In genomic region chr11:74478877-74479276, GRCh38 we compare ENCODE assay signal across 35 cellular contexts. TPM values are rescaled to one million over a fixed set of nuclear protein-coding genes. Genes with fewer than 3 reads are reported as not detected.
"Had no signal": no experiment of that assay in that cellular context is flagged by ENCODE, and none has a peak within 500 bp of the region (broad histone marks: within the 10 kb centered on the region; RNA-seq: fewer than 3 reads in every experiment).

No MANE protein-coding gene starts in this region.

- H3K27ac Mint-ChIP-seq: activated B cell treated with CpG ODN at 0.5 μM for 24 hours; activated CD4-positive, alpha-beta memory T cell treated with anti-CD3 and anti-CD28 coated beads for 36 hours; activated CD4-positive, alpha-beta T cell treated with anti-CD3 and anti-CD28 coated beads, Interleukin-2, amount 10 ng/mL, durations not matched to agents 24 days and 14 days; activated CD8-positive, alpha-beta T cell treated with anti-CD3 and anti-CD28 coated beads for 36 hours; activated naive CD4-positive, alpha-beta T cell treated with anti-CD3 and anti-CD28 coated beads for 36 hours; activated naive CD4-positive, alpha-beta T cell treated with anti-CD3 and anti-CD28 coated beads, Interleukin-2, amount 50 U/mL, for 72 hours; activated naive CD8-positive, alpha-beta T cell treated with anti-CD3 and anti-CD28 coated beads for 36 hours; activated T-cell treated with anti-CD3 and anti-CD28 coated beads, Interleukin-2, amount 50 U/mL, for 72 hours; activated T-helper 1 cell treated with anti-CD3 and anti-CD28 coated beads, Interleukin-12 subunit alpha, Interleukin-12 subunit beta, Interleukin-2, Interleukin-4 antibody, amounts not matched to agents 30 ng/mL and 10 ng/mL and 1 ng/mL, durations not matched to agents 14 hours and 24 hours and 36 hours; activated T-helper 17 cell treated with anti-CD3 and anti-CD28 coated beads, Interleukin-2, amount 50 U/mL, for 72 hours; brain; T-helper 1 cell treated with Interleukin-12 subunit alpha and Interleukin-12 subunit beta and Interleukin-4 antibody, amounts not matched to agents 30 μg/mL and 1 μg/mL, for 36 hours; T-helper 2 cell treated with Interferon-gamma antibody and Interleukin-4, amounts not matched to agents 5 μg/mL and 100 μg/mL, for 36 hours had no signal

- H3K27ac ChIP-seq: adrenal gland, cardiac muscle cell, VCaP had no signal

- H3K4me3 ChIP-seq: adrenal gland, cardiac muscle cell had no signal

- H3K4me1 Mint-ChIP-seq: activated B cell treated with CpG ODN at 0.5 μM for 24 hours; activated CD4-positive, alpha-beta T cell treated with anti-CD3 and anti-CD28 coated beads, Interleukin-2, amount 10 ng/mL, durations not matched to agents 24 days and 14 days; activated naive CD8-positive, alpha-beta T cell treated with anti-CD3 and anti-CD28 coated beads for 36 hours; activated T-helper 17 cell treated with anti-CD3 and anti-CD28 coated beads, Interleukin-2, amount 50 U/mL, for 72 hours; brain; central memory CD8-positive, alpha-beta T cell had no signal

- H3K9me3 ChIP-seq: adrenal gland had no signal

- H3K27me3 ChIP-seq: adrenal gland, cardiac muscle cell had no signal

- H3K9me3 Mint-ChIP-seq: activated B cell treated with CpG ODN at 0.5 μM for 24 hours; activated CD4-positive, alpha-beta memory T cell treated with anti-CD3 and anti-CD28 coated beads for 36 hours; activated CD4-positive, alpha-beta T cell treated with anti-CD3 and anti-CD28 coated beads, Interleukin-2, amount 10 ng/mL, durations not matched to agents 24 days and 14 days; activated CD8-positive, alpha-beta T cell treated with anti-CD3 and anti-CD28 coated beads for 36 hours; activated naive CD4-positive, alpha-beta T cell treated with anti-CD3 and anti-CD28 coated beads for 36 hours; activated naive CD4-positive, alpha-beta T cell treated with anti-CD3 and anti-CD28 coated beads, Interleukin-2, amount 50 U/mL, for 72 hours; activated naive CD8-positive, alpha-beta T cell treated with anti-CD3 and anti-CD28 coated beads for 36 hours; activated T-cell treated with anti-CD3 and anti-CD28 coated beads, Interleukin-2, amount 50 U/mL, for 4 hours; activated T-cell treated with anti-CD3 and anti-CD28 coated beads, Interleukin-2, amount 50 U/mL, for 72 hours; activated T-helper 1 cell treated with anti-CD3 and anti-CD28 coated beads, Interleukin-12 subunit alpha, Interleukin-12 subunit beta, Interleukin-2, Interleukin-4 antibody, amounts not matched to agents 30 ng/mL and 10 ng/mL and 1 ng/mL, durations not matched to agents 14 hours and 24 hours and 36 hours; activated T-helper 17 cell treated with anti-CD3 and anti-CD28 coated beads, Interleukin-2, amount 50 U/mL, for 72 hours; central memory CD8-positive, alpha-beta T cell; T-helper 1 cell treated with Interleukin-12 subunit alpha and Interleukin-12 subunit beta and Interleukin-4 antibody, amounts not matched to agents 30 μg/mL and 1 μg/mL, for 36 hours; T-helper 2 cell treated with Interferon-gamma antibody and Interleukin-4, amounts not matched to agents 5 μg/mL and 100 μg/mL, for 36 hours had no signal

- H3K4me3 Mint-ChIP-seq: activated B cell treated with CpG ODN at 0.5 μM for 24 hours; activated CD4-positive, alpha-beta memory T cell treated with anti-CD3 and anti-CD28 coated beads for 36 hours; activated CD4-positive, alpha-beta T cell treated with anti-CD3 and anti-CD28 coated beads, Interleukin-2, amount 10 ng/mL, durations not matched to agents 24 days and 14 days; activated CD8-positive, alpha-beta T cell treated with anti-CD3 and anti-CD28 coated beads for 36 hours; activated naive CD4-positive, alpha-beta T cell treated with anti-CD3 and anti-CD28 coated beads for 36 hours; activated naive CD8-positive, alpha-beta T cell treated with anti-CD3 and anti-CD28 coated beads for 36 hours; activated T-cell treated with anti-CD3 and anti-CD28 coated beads, Interleukin-2, amount 50 U/mL, for 4 hours; activated T-cell treated with anti-CD3 and anti-CD28 coated beads, Interleukin-2, amount 50 U/mL, for 72 hours; activated T-helper 1 cell treated with anti-CD3 and anti-CD28 coated beads, Interleukin-12 subunit alpha, Interleukin-12 subunit beta, Interleukin-2, Interleukin-4 antibody, amounts not matched to agents 30 ng/mL and 10 ng/mL and 1 ng/mL, durations not matched to agents 14 hours and 24 hours and 36 hours; activated T-helper 17 cell treated with anti-CD3 and anti-CD28 coated beads, Interleukin-2, amount 50 U/mL, for 72 hours; brain; central memory CD8-positive, alpha-beta T cell; T-helper 1 cell treated with Interleukin-12 subunit alpha and Interleukin-12 subunit beta and Interleukin-4 antibody, amounts not matched to agents 30 μg/mL and 1 μg/mL, for 36 hours; T-helper 2 cell treated with Interferon-gamma antibody and Interleukin-4, amounts not matched to agents 5 μg/mL and 100 μg/mL, for 36 hours had no signal

- DNase-seq: activated B cell treated with CpG ODN at 0.5 μM for 24 hours; activated CD4-positive, alpha-beta memory T cell treated with anti-CD3 and anti-CD28 coated beads for 36 hours; activated CD4-positive, alpha-beta T cell treated with anti-CD3 and anti-CD28 coated beads for 4 hours; activated CD4-positive, alpha-beta T cell treated with anti-CD3 and anti-CD28 coated beads, Interleukin-2, amount 10 ng/mL, durations not matched to agents 24 days and 14 days; activated CD4-positive, alpha-beta T cell treated with anti-CD3 and anti-CD28 coated beads, Interleukin-2, amount 50 U/mL, for 1 hour; activated CD4-positive, alpha-beta T cell treated with anti-CD3 and anti-CD28 coated beads, Interleukin-2, amount 50 U/mL, for 4 hours; activated CD4-positive, CD25-positive, alpha-beta regulatory T cell treated with anti-CD3 and anti-CD28 coated beads, Interleukin-2, amount 50 U/mL, for 72 hours; activated CD8-positive, alpha-beta memory T cell treated with anti-CD3 and anti-CD28 coated beads, Interleukin-2, amount 50 U/mL, for 4 hours; activated CD8-positive, alpha-beta T cell treated with anti-CD3 and anti-CD28 coated beads for 36 hours; activated effector memory CD4-positive, alpha-beta T cell treated with anti-CD3 and anti-CD28 coated beads, Interleukin-2, amount 50 U/mL, for 16 hours; activated gamma-delta T cell treated with Interleukin-2 at 50 U/mL for 16 hours; activated naive CD4-positive, alpha-beta T cell; activated naive CD4-positive, alpha-beta T cell treated with anti-CD3 and anti-CD28 coated beads for 36 hours; activated naive CD4-positive, alpha-beta T cell treated with anti-CD3 and anti-CD28 coated beads, Interleukin-2, amount 50 U/mL, for 16 hours; activated naive CD8-positive, alpha-beta T cell treated with anti-CD3 and anti-CD28 coated beads for 36 hours; activated T-cell treated with anti-CD3 and anti-CD28 coated beads for 4 hours; activated T-cell treated with anti-CD3 and anti-CD28 coated beads, Interleukin-2, amount 50 U/mL, for 1 hour; activated T-cell treated with anti-CD3 and anti-CD28 coated beads, Interleukin-2, amount 50 U/mL, for 4 hours; activated T-cell treated with anti-CD3 and anti-CD28 coated beads, Interleukin-2, amount 50 U/mL, for 72 hours; amniotic stem cell; caudate nucleus; cerebellar nuclear complex; T-helper 2 cell; T-helper 9 cell had no signal

- ATAC-seq: activated CD8-positive, alpha-beta T cell treated with anti-CD3 and anti-CD28 coated beads for 36 hours; activated naive CD4-positive, alpha-beta T cell treated with anti-CD3 and anti-CD28 coated beads, Interleukin-2, amount 50 U/mL, for 72 hours; activated T-cell treated with anti-CD3 and anti-CD28 coated beads, Interleukin-2, amount 50 U/mL, for 4 hours; activated T-cell treated with anti-CD3 and anti-CD28 coated beads, Interleukin-2, amount 50 U/mL, for 72 hours; activated T-helper 17 cell treated with anti-CD3 and anti-CD28 coated beads, Interleukin-2, amount 50 U/mL, for 72 hours had no signal

- H3K36me3 ChIP-seq: adrenal gland, cardiac muscle cell had no signal

- H3K27me3 Mint-ChIP-seq: activated B cell treated with CpG ODN at 0.5 μM for 24 hours; activated CD4-positive, alpha-beta memory T cell treated with anti-CD3 and anti-CD28 coated beads for 36 hours; activated naive CD8-positive, alpha-beta T cell treated with anti-CD3 and anti-CD28 coated beads for 36 hours; activated T-helper 17 cell treated with anti-CD3 and anti-CD28 coated beads, Interleukin-2, amount 50 U/mL, for 72 hours; central memory CD8-positive, alpha-beta T cell had no signal

- H3K4me1 ChIP-seq: adrenal gland had no signal

- H3K36me3 Mint-ChIP-seq: activated CD4-positive, alpha-beta memory T cell treated with anti-CD3 and anti-CD28 coated beads for 36 hours; activated naive CD4-positive, alpha-beta T cell treated with anti-CD3 and anti-CD28 coated beads, Interleukin-2, amount 50 U/mL, for 72 hours; activated naive CD8-positive, alpha-beta T cell treated with anti-CD3 and anti-CD28 coated beads for 36 hours; brain had no signal

RNA-seq across cellular contexts. Expression of gene KCNE3, which starts 11.5 kb away (rescaled TPM):
- total RNA-seq: activated B cell treated with CpG ODN at 0.5 μM for 24 hours; activated CD4-positive, alpha-beta memory T cell treated with anti-CD3 and anti-CD28 coated beads for 36 hours; activated CD4-positive, alpha-beta T cell treated with anti-CD3 and anti-CD28 coated beads, Interleukin-2, amount 10 ng/mL, durations not matched to agents 24 days and 14 days; activated CD8-positive, alpha-beta memory T cell treated with anti-CD3 and anti-CD28 coated beads for 36 hours; activated CD8-positive, alpha-beta T cell treated with anti-CD3 and anti-CD28 coated beads for 36 hours; activated naive CD4-positive, alpha-beta T cell treated with anti-CD3 and anti-CD28 coated beads for 36 hours; activated naive CD4-positive, alpha-beta T cell treated with anti-CD3 and anti-CD28 coated beads, Interleukin-2, amount 50 U/mL, for 72 hours; activated naive CD8-positive, alpha-beta T cell treated with anti-CD3 and anti-CD28 coated beads for 36 hours; activated T-cell treated with anti-CD3 and anti-CD28 coated beads, Interleukin-2, amount 50 U/mL, for 4 hours; activated T-cell treated with anti-CD3 and anti-CD28 coated beads, Interleukin-2, amount 50 U/mL, for 72 hours; activated T-helper 1 cell treated with anti-CD3 and anti-CD28 coated beads, Interleukin-12 subunit alpha, Interleukin-12 subunit beta, Interleukin-2, Interleukin-4 antibody, amounts not matched to agents 30 ng/mL and 10 ng/mL and 1 ng/mL, durations not matched to agents 14 hours and 24 hours and 36 hours; activated T-helper 17 cell treated with anti-CD3 and anti-CD28 coated beads, Interleukin-2, amount 50 U/mL, for 72 hours had no signal
